ENCODE assay signal across 8 cellular contexts in the genomic region with DNA sequence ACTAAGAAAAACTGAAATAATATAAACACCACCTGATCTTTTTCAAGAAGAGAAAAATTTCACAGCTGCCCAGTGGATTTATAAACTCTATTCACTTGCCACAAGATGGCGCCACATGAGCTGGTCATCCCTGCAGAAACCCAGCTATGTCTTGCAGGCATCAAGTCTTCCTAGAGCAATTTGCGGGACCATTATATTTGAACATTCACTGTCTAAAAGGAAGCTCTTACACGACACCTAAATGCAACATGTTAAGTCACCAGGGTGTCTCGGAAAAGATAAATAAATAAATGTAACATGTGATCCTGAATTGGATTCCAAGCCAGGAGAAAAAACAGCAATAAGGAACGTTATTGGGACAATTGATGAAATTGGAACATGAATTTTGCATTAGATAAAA. TPM values are rescaled to one million over a fixed set of nuclear protein-coding genes. Genes with fewer than 3 reads are reported as not detected.
A peak's percentile ranks its signal among the peaks of the same experiment; 100 is the strongest.
DNase-seq lines count a peak whose midpoint lies in the region; ATAC-seq and TF ChIP-seq lines count a peak whose summit lies in the region.

No MANE protein-coding gene starts in this region.

- no peaks in the 10 kb centered on the region for H3K36me3 ChIP-seq in sigmoid colon

- WGBS in sigmoid colon, 2 donors, result 4 to 10% methylated on average over 5 of the region's 5 CpGs

- TF ChIP-seq POLR2A in sigmoid colon (IDR thresholded peaks at IDR 0.05), result no peak

- no peaks in the 10 kb centered on the region for H3K27me3 ChIP-seq in sigmoid colon

- DNase-seq in GM03348 (ENCODE audit: low spot score), result peak; percentile 91
- DNase-seq in NCI-H128 (lab: John Stamatoyannopoulos, UW; ENCODE audit: unreplicated experiment), result peak; percentile 55
- DNase-seq in T follicular helper cell (ENCODE audit: low read depth), result peak; percentile 58
- DNase-seq in activated naive CD8-positive, alpha-beta T cell treated with anti-CD3 and anti-CD28 coated beads, Interleukin-2, amount 50 U/mL, for 24 hours, result peak; percentile 78
- peak; percentile 65 for DNase-seq in left ventricle myocardium superior
- DNase-seq in sigmoid colon, result peak; percentile 89

- intact Hi-C loops in left ventricle myocardium superior (cut with micrococcal nuclease) (no loop called here), sigmoid colon (cut with DNase I) (loop anchor here (2.0 to 10.0 kb wide), 5 partner anchors 142 to 329 kb away; no protein-coding TSS in a partner anchor)

- no peaks in the 10 kb centered on the region for H3K4me1 Mint-ChIP-seq in activated naive CD8-positive, alpha-beta T cell treated with anti-CD3 and anti-CD28 coated beads, Interleukin-2, amount 50 U/mL, for 24 hours

- H3K27me3 Mint-ChIP-seq in activated naive CD8-positive, alpha-beta T cell treated with anti-CD3 and anti-CD28 coated beads, Interleukin-2, amount 50 U/mL, for 24 hours, result no peaks in the 10 kb centered on the region

- no peaks in the 10 kb centered on the region for H3K36me3 Mint-ChIP-seq in activated naive CD8-positive, alpha-beta T cell treated with anti-CD3 and anti-CD28 coated beads, Interleukin-2, amount 50 U/mL, for 24 hours (ENCODE audit: low read depth)

- H3K4me3 ChIP-seq in sigmoid colon, result no peak overlapping the region

- no peak overlapping the region for H3K27ac ChIP-seq in sigmoid colon

- no peak overlapping the region for H3K27ac Mint-ChIP-seq in activated naive CD8-positive, alpha-beta T cell treated with anti-CD3 and anti-CD28 coated beads, Interleukin-2, amount 50 U/mL, for 24 hours

- no peaks in the 10 kb centered on the region for H3K9me3 ChIP-seq in sigmoid colon

- peaks cover 0 to 3% (median 0%) of the 10 kb centered on the region in 4 donors for H3K4me1 ChIP-seq in sigmoid colon

- no peak overlapping the region for H3K4me3 Mint-ChIP-seq in activated naive CD8-positive, alpha-beta T cell treated with anti-CD3 and anti-CD28 coated beads, Interleukin-2, amount 50 U/mL, for 24 hours

- TF ChIP-seq CTCF in sigmoid colon (IDR thresholded peaks at IDR 0.05), result peak; percentile 40 to 62 (median 58)

- no peak for ATAC-seq in activated naive CD8-positive, alpha-beta T cell treated with anti-CD3 and anti-CD28 coated beads, Interleukin-2, amount 50 U/mL, for 24 hours
- ATAC-seq in left ventricle myocardium superior (peak; percentile 81), GM19351 (IDR thresholded peaks at IDR 0.05; ENCODE audit: unreplicated experiment) (no peak), HG03521 (IDR thresholded peaks at IDR 0.05; ENCODE audit: unreplicated experiment) (no peak)

- no peaks in the 10 kb centered on the region for H3K9me3 Mint-ChIP-seq in activated naive CD8-positive, alpha-beta T cell treated with anti-CD3 and anti-CD28 coated beads, Interleukin-2, amount 50 U/mL, for 24 hours

- no peak for TF ChIP-seq EP300 in sigmoid colon (IDR thresholded peaks at IDR 0.05)

RNA-seq across cellular contexts. Expression of a gene that starts 20.3 kb away (rescaled TPM):
- 135 TPM for total RNA-seq in left ventricle myocardium superior
- 10 to 100 TPM; 57.4 to 78.7 (median 76.3) TPM for total RNA-seq in sigmoid colon
- 100 to 1,000 TPM in 1 of 3 donors, 10 to 100 TPM in 2; 28.0 to 107 (median 31.2) TPM for polyA plus RNA-seq in sigmoid colon

RNA-seq across cellular contexts. Expression of a gene that starts 42.8 kb away (rescaled TPM):
- total RNA-seq in left ventricle myocardium superior (215 TPM), sigmoid colon (10 to 100 TPM in 3 of 4 donors, 1 to 10 TPM in 1; 8.9 to 12.8 (median 11.5) TPM)
- polyA plus RNA-seq in sigmoid colon, result 10 to 100 TPM in 1 of 3 donors, 1 to 10 TPM in 2; 7.9 to 16.7 (median 8.4) TPM

RNA-seq across cellular contexts. Expression of a gene that starts 43.1 kb away (rescaled TPM):
- total RNA-seq in left ventricle myocardium superior (161 TPM), sigmoid colon (100 to 1,000 TPM; 164 to 270 (median 230) TPM)
- polyA plus RNA-seq in sigmoid colon, result 100 to 1,000 TPM in 2 of 3 donors, 10 to 100 TPM in 1; 48.0 to 121 (median 118) TPM

Comparison
In these comparisons a context has a peak if more than half of its experiments do, and no peak if none do; other contexts are left out.
1. RNA of a gene that starts 42.8 kb away (total RNA-seq): 215 TPM in left ventricle myocardium superior (single experiment); 8.9 to 12.8 TPM in sigmoid colon; every median in the first group is over 10 times any median in the second.
2. Peak in every context shown above with its lines, with median percentiles within 50 percentile points of each other: DNase-seq.